Comparison of ENCODE assay signal across 1 cellular context in the genomic region with DNA sequence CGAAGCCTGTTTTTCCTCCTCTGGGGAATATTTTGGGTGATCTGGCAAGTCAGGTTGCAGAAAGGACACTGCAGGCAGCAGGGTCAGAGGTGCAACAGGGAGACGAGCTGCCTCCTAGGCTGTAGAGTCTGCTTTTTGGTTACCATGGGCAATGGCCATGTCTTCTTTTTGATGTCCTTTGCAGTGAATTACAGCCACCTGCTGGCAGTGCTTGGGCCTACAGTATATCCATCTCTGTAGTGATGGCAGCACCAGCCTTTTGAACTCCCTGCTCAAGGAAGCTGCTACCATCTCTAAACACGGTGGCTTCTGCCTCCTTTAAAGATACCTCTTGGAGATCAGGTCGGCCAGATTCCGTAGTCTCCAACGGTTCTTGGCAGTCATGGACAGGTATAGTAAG.
A peak's percentile ranks its signal among the peaks of the same experiment; 100 is the strongest.
TF ChIP-seq lines count a peak whose summit lies in the region.

No MANE protein-coding gene starts in this region.

TF ChIP-seq in K562, 482 proteins besides CTCF, POLR2A, EP300 and RAD21 (continued from another document):
- TF ChIP-seq, protein P1, sequence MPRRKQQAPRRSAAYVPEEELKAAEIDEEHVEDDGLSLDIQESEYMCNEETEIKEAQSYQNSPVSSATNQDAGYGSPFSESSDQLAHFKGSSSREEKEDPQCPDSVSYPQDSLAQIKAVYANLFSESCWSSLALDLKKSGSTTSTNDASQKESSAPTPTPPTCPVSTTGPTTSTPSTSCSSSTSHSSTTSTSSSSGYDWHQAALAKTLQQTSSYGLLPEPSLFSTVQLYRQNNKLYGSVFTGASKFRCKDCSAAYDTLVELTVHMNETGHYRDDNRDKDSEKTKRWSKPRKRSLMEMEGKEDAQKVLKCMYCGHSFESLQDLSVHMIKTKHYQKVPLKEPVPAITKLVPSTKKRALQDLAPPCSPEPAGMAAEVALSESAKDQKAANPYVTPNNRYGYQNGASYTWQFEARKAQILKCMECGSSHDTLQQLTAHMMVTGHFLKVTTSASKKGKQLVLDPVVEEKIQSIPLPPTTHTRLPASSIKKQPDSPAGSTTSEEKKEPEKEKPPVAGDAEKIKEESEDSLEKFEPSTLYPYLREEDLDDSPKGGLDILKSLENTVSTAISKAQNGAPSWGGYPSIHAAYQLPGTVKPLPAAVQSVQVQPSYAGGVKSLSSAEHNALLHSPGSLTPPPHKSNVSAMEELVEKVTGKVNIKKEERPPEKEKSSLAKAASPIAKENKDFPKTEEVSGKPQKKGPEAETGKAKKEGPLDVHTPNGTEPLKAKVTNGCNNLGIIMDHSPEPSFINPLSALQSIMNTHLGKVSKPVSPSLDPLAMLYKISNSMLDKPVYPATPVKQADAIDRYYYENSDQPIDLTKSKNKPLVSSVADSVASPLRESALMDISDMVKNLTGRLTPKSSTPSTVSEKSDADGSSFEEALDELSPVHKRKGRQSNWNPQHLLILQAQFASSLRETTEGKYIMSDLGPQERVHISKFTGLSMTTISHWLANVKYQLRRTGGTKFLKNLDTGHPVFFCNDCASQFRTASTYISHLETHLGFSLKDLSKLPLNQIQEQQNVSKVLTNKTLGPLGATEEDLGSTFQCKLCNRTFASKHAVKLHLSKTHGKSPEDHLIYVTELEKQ (CRISPR knock-in tag; IDR thresholded peaks at IDR 0.05), result no peak
- TF ChIP-seq PURB (CRISPR knock-in tag; IDR thresholded peaks at IDR 0.05; ENCODE audit: low read depth) (no peak), PPARD (CRISPR knock-in tag; IDR thresholded peaks at IDR 0.05) (no peak), RFX1 (IDR thresholded peaks at IDR 0.05) (peak; percentile 49)
